In genomic region chr1:155050560-155051341, GRCh38 we compare ENCODE assay signal across 8 cellular contexts. TPM values are rescaled to one million over a fixed set of nuclear protein-coding genes. Genes with fewer than 3 reads are reported as not detected.
A peak's percentile ranks its signal among the peaks of the same experiment; 100 is the strongest.
DNase-seq lines count a peak whose midpoint lies in the region; ATAC-seq and TF ChIP-seq lines count a peak whose summit lies in the region.

Gene ADAM15, plus strand, starts transcription at chr1:155051316. Its CDS starts 71 bp downstream, at chr1:155051387.

- peak within 1 kb of the TSS; percentile 86 for H3K4me3 Mint-ChIP-seq in CD8-positive, alpha-beta T cell
- peak within 1 kb of the TSS; percentile 91 for H3K4me3 Mint-ChIP-seq in activated T-helper 17 cell treated with anti-CD3 and anti-CD28 coated beads, Interleukin-2, amount 50 U/mL, for 72 hours
- H3K4me3 Mint-ChIP-seq in natural killer cell treated with Interleukin-12 subunit alpha and Interleukin-12 subunit beta and Interleukin-15 and Interleukin-18, amount 100 ng/mL, for 72 hours, result peak within 1 kb of the TSS; percentile 88

- H3K36me3 ChIP-seq in CD8-positive, alpha-beta T cell (ENCODE audit: insufficient read depth, low read length), result no peaks in the 10 kb centered on the region
- H3K36me3 ChIP-seq in HUES6 (ENCODE audit: control insufficient read depth, insufficient read depth, low read length), result no peaks in the 10 kb centered on the region

- H3K27ac ChIP-seq in CD8-positive, alpha-beta T cell (ENCODE audit: low read depth, low read length), result peak within 1 kb of the TSS; percentile 45
- peak within 1 kb of the TSS; percentile 24; the same call in 1 of the 2 replicates for H3K27ac ChIP-seq in HUES6 (ENCODE audit: low read depth, low read length)

- peaks cover 19% of the 10 kb centered on the region for H3K4me1 Mint-ChIP-seq in CD8-positive, alpha-beta T cell (ENCODE audit: low read depth)
- H3K4me1 Mint-ChIP-seq in activated T-helper 17 cell treated with anti-CD3 and anti-CD28 coated beads, Interleukin-2, amount 50 U/mL, for 72 hours, result peaks cover 7% of the 10 kb centered on the region
- peaks cover 23 to 28% of the 10 kb centered on the region in 2 donors for H3K4me1 Mint-ChIP-seq in natural killer cell treated with Interleukin-12 subunit alpha and Interleukin-12 subunit beta and Interleukin-15 and Interleukin-18, amount 100 ng/mL, for 72 hours (ENCODE audit: low read depth in 2 of 2)

- intact Hi-C loops in CD8-positive, alpha-beta T cell (cut with DNase I, micrococcal nuclease), result loop anchor here (1.0 to 5.0 kb wide), 8 partner anchors 11 to 491 kb away; partner anchors contain the start of genes ADAR (in 2 of the 2), ZBTB7B (in 2 of the 2), CKS1B (in 1 of the 2) and PYGO2 (in 1 of the 2)

- peak within 1 kb of the TSS; percentile 78 for H3K9ac ChIP-seq in HUES6 (ENCODE audit: low read length)

- no peaks in the 10 kb centered on the region for H3K36me3 Mint-ChIP-seq in CD8-positive, alpha-beta T cell
- H3K36me3 Mint-ChIP-seq in activated T-helper 17 cell treated with anti-CD3 and anti-CD28 coated beads, Interleukin-2, amount 50 U/mL, for 72 hours (ENCODE audit: low read depth), result peaks cover 14% of the 10 kb centered on the region
- H3K36me3 Mint-ChIP-seq in natural killer cell treated with Interleukin-12 subunit alpha and Interleukin-12 subunit beta and Interleukin-15 and Interleukin-18, amount 100 ng/mL, for 72 hours, result no peaks in the 10 kb centered on the region

- H3K27ac Mint-ChIP-seq in CD8-positive, alpha-beta T cell, result peak within 1 kb of the TSS; percentile 85
- H3K27ac Mint-ChIP-seq in activated T-helper 17 cell treated with anti-CD3 and anti-CD28 coated beads, Interleukin-2, amount 50 U/mL, for 72 hours, result peak within 1 kb of the TSS; percentile 77
- peak within 1 kb of the TSS; percentile 50 to 77 for H3K27ac Mint-ChIP-seq in natural killer cell treated with Interleukin-12 subunit alpha and Interleukin-12 subunit beta and Interleukin-15 and Interleukin-18, amount 100 ng/mL, for 72 hours

- no peaks in the 10 kb centered on the region for H3K27me3 Mint-ChIP-seq in CD8-positive, alpha-beta T cell (ENCODE audit: low read depth)
- no peaks in the 10 kb centered on the region for H3K27me3 Mint-ChIP-seq in activated T-helper 17 cell treated with anti-CD3 and anti-CD28 coated beads, Interleukin-2, amount 50 U/mL, for 72 hours
- H3K27me3 Mint-ChIP-seq in natural killer cell treated with Interleukin-12 subunit alpha and Interleukin-12 subunit beta and Interleukin-15 and Interleukin-18, amount 100 ng/mL, for 72 hours, result no peaks in the 10 kb centered on the region

- DNase-seq in CD8-positive, alpha-beta T cell, result peak; percentile 64 to 86 (median 71)
- DNase-seq in RKO (ENCODE audit: low spot score) (peak; percentile 88), fibroblast of mammary gland (ENCODE audit: low read depth) (peak; percentile 69)
- peak; percentile 86 for DNase-seq in natural killer cell treated with Interleukin-12 subunit alpha and Interleukin-12 subunit beta and Interleukin-15 and Interleukin-18, amount 100 ng/mL, for 72 hours (ENCODE audit: low spot score)
- DNase-seq in stimulated activated naive CD8-positive, alpha-beta T cell treated with anti-CD3 and anti-CD28 coated beads, Interleukin-15, Interleukin-2, amounts not matched to agents 100 U/mL and 50 U/mL, for 24 hours, result peak; percentile 88

- no peaks in the 10 kb centered on the region for H3K9me3 Mint-ChIP-seq in CD8-positive, alpha-beta T cell
- no peaks in the 10 kb centered on the region for H3K9me3 Mint-ChIP-seq in activated T-helper 17 cell treated with anti-CD3 and anti-CD28 coated beads, Interleukin-2, amount 50 U/mL, for 72 hours
- no peaks in the 10 kb centered on the region for H3K9me3 Mint-ChIP-seq in natural killer cell treated with Interleukin-12 subunit alpha and Interleukin-12 subunit beta and Interleukin-15 and Interleukin-18, amount 100 ng/mL, for 72 hours

- H3K9me3 ChIP-seq in CD8-positive, alpha-beta T cell (ENCODE audit: low read length), result no peaks in the 10 kb centered on the region
- H3K9me3 ChIP-seq in HUES6 (ENCODE audit: control insufficient read depth, insufficient read depth, low read depth, low read length), result no peaks in the 10 kb centered on the region

- H3K4me3 ChIP-seq in CD8-positive, alpha-beta T cell (ENCODE audit: low read depth, low read length), result peak within 1 kb of the TSS; percentile 94
- H3K4me3 ChIP-seq in HUES6 (ENCODE audit: low read depth, low read length) (peak within 1 kb of the TSS; percentile 88), fibroblast of mammary gland (ENCODE audit: control insufficient read depth, low read depth, low read length) (peak within 1 kb of the TSS; percentile 74)

- H3K4me1 ChIP-seq in CD8-positive, alpha-beta T cell (ENCODE audit: insufficient read depth, low read length), result peaks cover 27% of the 10 kb centered on the region
- H3K4me1 ChIP-seq in HUES6 (ENCODE audit: control insufficient read depth, insufficient read depth, low read length), result peaks cover 32% of the 10 kb centered on the region

- no peaks in the 10 kb centered on the region for H3K27me3 ChIP-seq in CD8-positive, alpha-beta T cell (ENCODE audit: insufficient read depth, low read length)
- H3K27me3 ChIP-seq in HUES6 (ENCODE audit: control insufficient read depth, insufficient read depth, low read length), result peaks cover 20% of the 10 kb centered on the region

- ATAC-seq in CD8-positive, alpha-beta T cell, result peak; percentile 83
- peak; percentile 70 for ATAC-seq in GM19463 (IDR thresholded peaks at IDR 0.05; ENCODE audit: unreplicated experiment)
- ATAC-seq in activated T-helper 17 cell treated with anti-CD3 and anti-CD28 coated beads, Interleukin-2, amount 50 U/mL, for 72 hours (replicated peaks), result peak; percentile 81
- peak; percentile 91 to 94 for ATAC-seq in natural killer cell treated with Interleukin-12 subunit alpha and Interleukin-12 subunit beta and Interleukin-15 and Interleukin-18, amount 100 ng/mL, for 72 hours
- peak; percentile 77 for ATAC-seq in stimulated activated naive CD8-positive, alpha-beta T cell treated with anti-CD3 and anti-CD28 coated beads, Interleukin-15, Interleukin-2, amounts not matched to agents 100 U/mL and 50 U/mL, for 24 hours

- TF ChIP-seq CTCF in CD8-positive, alpha-beta T cell (IDR thresholded peaks at IDR 0.05), result peak; percentile 99
- peak; percentile 69 for TF ChIP-seq CTCF in fibroblast of mammary gland (conservative IDR thresholded peaks at IDR 0.05; ENCODE audit: control insufficient read depth, insufficient read depth, low read depth, low read length)

- CTCF ChIA-PET in CD8-positive, alpha-beta T cell (lab: Charles Lee), result interaction anchor here (0.6 to 20.1 kb wide), 16 partner anchors 11 to 491 kb away, joined by 3 to 528 read pairs (median 4); partner anchors contain the start of genes EFNA4, KRTCAP2 and PBXIP1

- POLR2A ChIA-PET in CD8-positive, alpha-beta T cell (lab: Charles Lee), result interaction anchor here (0.6 to 1.9 kb wide), 9 partner anchors 9 to 114 kb away, joined by 3 to 9 read pairs (median 4); partner anchors contain the start of gene FLAD1

RNA-seq across cellular contexts. Expression of gene ADAM15, which starts in this region (rescaled TPM):
- 10 to 100 TPM; 10.8 to 11.8 TPM for total RNA-seq in CD8-positive, alpha-beta T cell
- 10 to 100 TPM; 53.2 to 86.6 TPM for total RNA-seq in activated T-helper 17 cell treated with anti-CD3 and anti-CD28 coated beads, Interleukin-2, amount 50 U/mL, for 72 hours
- 100 to 1,000 TPM in 1 of 2 donors, 10 to 100 TPM in 1; 42.1 to 107 TPM for total RNA-seq in natural killer cell treated with Interleukin-12 subunit alpha and Interleukin-12 subunit beta and Interleukin-15 and Interleukin-18, amount 100 ng/mL, for 72 hours

Comparison
In these comparisons a context has a peak if more than half of its experiments do, and no peak if none do; other contexts are left out.
1. Peak in every context shown above with its lines: DNase-seq, ATAC-seq, H3K4me3 ChIP-seq and H3K27ac ChIP-seq.